ENCODE assay signal across 20 cellular contexts in genomic region chr15:85828026-85828597, GRCh38. TPM values are rescaled to one million over a fixed set of nuclear protein-coding genes. Genes with fewer than 3 reads are reported as not detected.
DNase-seq lines count a peak whose midpoint lies in the region; ATAC-seq and TF ChIP-seq lines count a peak whose summit lies in the region.
"Had no signal": no experiment of that assay in that cellular context is flagged by ENCODE, and none has a peak within 500 bp of the region (broad histone marks: within the 10 kb centered on the region; RNA-seq: fewer than 3 reads in every experiment).

No MANE protein-coding gene starts in this region.

- no peak overlapping the region for H3K4me2 ChIP-seq in mesendoderm (ENCODE audit: low read length)

- H3K4me3 Mint-ChIP-seq in glutamatergic neuron (ENCODE audit: unreplicated experiment): no peak overlapping the region
- H3K4me3 Mint-ChIP-seq: IgD-negative memory B cell, T-cell had no signal

- H3K27ac ChIP-seq in mesendoderm (ENCODE audit: low read depth, low read length): no peak overlapping the region

- no peak overlapping the region for H4K5ac ChIP-seq in mesendoderm (ENCODE audit: low read length)

- no peaks in the 10 kb centered on the region for H3K4me1 ChIP-seq in mesendoderm (ENCODE audit: control insufficient read depth, low read depth, low read length)

- H2BK15ac ChIP-seq in mesendoderm (replicated peaks; ENCODE audit: low read depth): no peak overlapping the region

- no peak overlapping the region for H2BK120ac ChIP-seq in mesendoderm (ENCODE audit: low read depth, low read length)

- H3K9ac ChIP-seq in mesendoderm (ENCODE audit: low read length): no peak overlapping the region

- H3K56ac ChIP-seq in mesendoderm (ENCODE audit: low read length): no peak overlapping the region

- no peak overlapping the region for H3K4ac ChIP-seq in mesendoderm (ENCODE audit: low read depth, low read length)

- H3K79me1 ChIP-seq in mesendoderm (ENCODE audit: low read length): no peaks in the 10 kb centered on the region

- ATAC-seq in GM18519 (IDR thresholded peaks at IDR 0.05; ENCODE audit: low FRiP score, unreplicated experiment) (no peak), GM19452 (IDR thresholded peaks at IDR 0.05; ENCODE audit: unreplicated experiment) (no peak)
- ATAC-seq: HCT116, Panc1, T-cell had no signal

- H3K23ac ChIP-seq in mesendoderm (ENCODE audit: low read length): no peak overlapping the region

- H4K8ac ChIP-seq in mesendoderm (ENCODE audit: low read depth, low read length): no peak overlapping the region

- peak overlapping the region; percentile 98 for H3K27ac Mint-ChIP-seq in glutamatergic neuron (ENCODE audit: unreplicated experiment)
- H3K27ac Mint-ChIP-seq: IgD-negative memory B cell, T-cell had no signal

- no peaks in the 10 kb centered on the region for H3K79me2 ChIP-seq in mesendoderm (ENCODE audit: control insufficient read depth, insufficient read depth, low read length)

- H3K36me3 ChIP-seq in mesendoderm (ENCODE audit: control insufficient read depth, insufficient read depth, low read length): no peaks in the 10 kb centered on the region
- H3K36me3 ChIP-seq: BE2C had no signal

- DNase-seq in DMS 273 treated with DMSO at 0.1 percent for 48 hours (lab: John Stamatoyannopoulos, UW): peak; percentile 95
- peak; percentile 71 for DNase-seq in NCI-H1694 treated with DMSO at 0.1 percent for 48 hours (lab: John Stamatoyannopoulos, UW)
- DNase-seq in NCI-H82 treated with DMSO at 0.1 percent for 48 hours (lab: John Stamatoyannopoulos, UW; ENCODE audit: unreplicated experiment): peak; percentile 34
- DNase-seq in glutamatergic neuron: no peak
- DNase-seq in mesendoderm: no peak
- DNase-seq: BE2C, DMS79 treated with DMSO at 0.1 percent for 48 hours, GOT3, Karpas-422, NCI-H187, NCI-H2107, NCI-H2227 treated with DMSO at 0.1 percent for 48 hours, NCI-H526 treated with DMSO at 0.1 percent for 48 hours, T-cell had no signal

- H3K4me1 Mint-ChIP-seq in glutamatergic neuron (ENCODE audit: low read depth, unreplicated experiment): peaks cover 55% of the 10 kb centered on the region
- H3K4me1 Mint-ChIP-seq: IgD-negative memory B cell, T-cell had no signal

- H2BK5ac ChIP-seq in mesendoderm (ENCODE audit: low read length): no peak overlapping the region

- TF ChIP-seq CTCF in glutamatergic neuron (IDR thresholded peaks at IDR 0.05; ENCODE audit: partially characterized antibody, unreplicated experiment): no peak

- H3K27me3 Mint-ChIP-seq in glutamatergic neuron (ENCODE audit: unreplicated experiment): peaks cover 13% of the 10 kb centered on the region

- H3K36me3 Mint-ChIP-seq in glutamatergic neuron (ENCODE audit: unreplicated experiment): no peaks in the 10 kb centered on the region
- H3K36me3 Mint-ChIP-seq: IgD-negative memory B cell, T-cell had no signal

- no peak overlapping the region for H3K18ac ChIP-seq in mesendoderm (ENCODE audit: low read length)

- no peak overlapping the region for H2AK5ac ChIP-seq in mesendoderm (ENCODE audit: low read length)

- no CpG with 5 or more reads among the region's 3 CpGs for WGBS in mesendoderm (ENCODE audit: extremely low coverage, insufficient coverage, low lambda C conversion rate)

- H3K4me3 ChIP-seq in mesendoderm (ENCODE audit: low read length): no peak overlapping the region
- H3K4me3 ChIP-seq: GM12878 had no signal

- H3K27me3 ChIP-seq in mesendoderm (ENCODE audit: insufficient read depth, low read length, poor library complexity): no peaks in the 10 kb centered on the region
- H3K27me3 ChIP-seq: BE2C had no signal

- peaks cover 16% of the 10 kb centered on the region for H3K9me3 Mint-ChIP-seq in glutamatergic neuron (ENCODE audit: unreplicated experiment)
- H3K9me3 Mint-ChIP-seq: IgD-negative memory B cell, T-cell had no signal

RNA-seq across cellular contexts. Expression of gene KLHL25, which starts 33.4 kb away (rescaled TPM):
- 45.1 TPM for total RNA-seq in glutamatergic neuron (ENCODE audit: unreplicated experiment)
- 4.3 TPM for polyA plus RNA-seq in mesendoderm (2013, experiment 1 of 2)
- 4.4 TPM for polyA plus RNA-seq in mesendoderm (2013, experiment 2 of 2)

Comparison
In these comparisons a context has a peak if more than half of its experiments do, and no peak if none do; other contexts are left out.
1. DNase-seq: peak in DMS 273 treated with DMSO at 0.1 percent for 48 hours (single experiment), NCI-H1694 treated with DMSO at 0.1 percent for 48 hours (single experiment) and NCI-H82 treated with DMSO at 0.1 percent for 48 hours (single experiment); none in glutamatergic neuron (single experiment) and mesendoderm (single experiment).